29 cellular contexts compared by ENCODE assay signal in the genomic region with DNA sequence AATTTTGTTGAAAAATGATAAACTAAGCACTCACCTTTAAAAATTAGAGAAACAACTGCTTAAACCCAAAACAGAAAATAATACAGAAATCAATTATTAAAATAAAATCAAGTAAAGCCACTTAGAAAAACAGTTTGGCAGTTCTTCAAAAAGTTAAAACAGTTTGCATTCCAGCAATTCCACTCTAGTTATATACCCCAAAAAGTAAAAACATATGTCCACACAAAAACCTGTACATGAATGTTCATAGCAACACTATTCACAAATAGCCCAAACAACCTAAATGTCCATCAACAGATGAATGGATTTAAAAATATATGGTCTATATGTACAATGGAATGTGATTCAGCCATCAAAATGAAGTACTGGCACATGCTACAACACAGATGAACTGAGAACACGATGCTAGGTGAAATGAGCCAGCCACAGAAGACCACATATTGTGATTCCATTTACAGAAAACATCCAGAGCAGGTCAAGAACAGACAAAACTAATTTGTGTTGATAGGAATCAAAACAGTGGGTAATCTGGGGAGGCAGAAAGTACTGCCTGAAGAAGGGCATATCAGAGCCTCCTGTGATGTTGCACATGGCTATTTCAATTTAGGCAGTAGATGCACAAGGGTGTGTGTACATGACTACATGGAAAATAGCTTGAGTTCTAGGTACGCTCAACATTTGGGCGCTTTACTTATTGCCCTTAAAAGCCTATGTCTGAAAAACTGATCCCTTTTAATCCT.
DNase-seq lines count a peak whose midpoint lies in the region; ATAC-seq and TF ChIP-seq lines count a peak whose summit lies in the region.
"Had no signal": no experiment of that assay in that cellular context is flagged by ENCODE, and none has a peak within 500 bp of the region (broad histone marks: within the 10 kb centered on the region; RNA-seq: fewer than 3 reads in every experiment).

No MANE protein-coding gene starts in this region.

- H3K27ac Mint-ChIP-seq in glutamatergic neuron (ENCODE audit: unreplicated experiment): no peak overlapping the region
- H3K27ac Mint-ChIP-seq: activated CD4-positive, alpha-beta T cell treated with anti-CD3 and anti-CD28 coated beads for 36 hours; activated naive CD4-positive, alpha-beta T cell treated with anti-CD3 and anti-CD28 coated beads for 36 hours; GM23338; nephron; T-cell had no signal

- H3K4me3 ChIP-seq in AG04449 (ENCODE audit: low read depth, low read length): no peak overlapping the region
- H3K4me3 ChIP-seq in astrocyte of the spinal cord (ENCODE audit: low read depth, low read length): no peak overlapping the region
- H3K4me3 ChIP-seq in fibroblast of the aortic adventitia (ENCODE audit: low read depth, low read length): no peak overlapping the region
- H3K4me3 ChIP-seq: BLaER1, GM23338, upper lobe of right lung had no signal

- TF ChIP-seq CTCF in AG04449 (IDR thresholded peaks at IDR 0.05; ENCODE audit: insufficient read depth, low read length, missing control alignments) (no peak), astrocyte of the spinal cord (IDR thresholded peaks at IDR 0.05; ENCODE audit: low read depth, low read length) (no peak), fibroblast of the aortic adventitia (IDR thresholded peaks at IDR 0.05; ENCODE audit: insufficient read depth, low read length) (no peak), glutamatergic neuron (IDR thresholded peaks at IDR 0.05; ENCODE audit: partially characterized antibody, unreplicated experiment) (no peak)

- H3K4me1 Mint-ChIP-seq in glutamatergic neuron (ENCODE audit: low read depth, unreplicated experiment): peaks cover 2% of the 10 kb centered on the region
- H3K4me1 Mint-ChIP-seq: activated CD4-positive, alpha-beta T cell treated with anti-CD3 and anti-CD28 coated beads for 36 hours had no signal

- DNase-seq in AG04449 (ENCODE audit: low read depth, low spot score) (peak; percentile 23), HCEC 1CT (peak; percentile 25), astrocyte of the spinal cord (ENCODE audit: low read depth, low spot score) (peak; percentile 30), fibroblast of the aortic adventitia (ENCODE audit: low read depth) (peak; percentile 64), glutamatergic neuron (no peak), pons (ENCODE audit: low spot score) (no peak)
- no peak for DNase-seq in stimulated activated CD4-positive, alpha-beta T cell treated with anti-CD3 and anti-CD28 coated beads, Interleukin-2, amount 100 ng/mL, for 48 hours
- DNase-seq: activated CD4-positive, alpha-beta T cell treated with anti-CD3 and anti-CD28 coated beads for 36 hours; activated naive CD4-positive, alpha-beta T cell treated with anti-CD3 and anti-CD28 coated beads for 36 hours; activated T-cell treated with anti-CD3 and anti-CD28 coated beads, Interleukin-2, amount 50 U/mL, for 48 hours; cerebellar nuclear complex; COR-L47; DMS79 treated with DMSO at 0.1 percent for 48 hours; effector CD4-positive, alpha-beta T cell; KG1; MV-4-11; NCI-H1694 treated with DMSO at 0.1 percent for 48 hours; NCI-H2227 treated with DMSO at 0.1 percent for 48 hours; NCI-H774; SHP77; stimulated activated CD4-positive, alpha-beta T cell treated with anti-CD3 and anti-CD28 coated beads, Interleukin-15, amount 100 ng/mL, for 24 hours; T-cell; upper lobe of right lung had no signal

- no peak overlapping the region for H3K4me3 Mint-ChIP-seq in glutamatergic neuron (ENCODE audit: unreplicated experiment)
- H3K4me3 Mint-ChIP-seq: activated CD4-positive, alpha-beta T cell treated with anti-CD3 and anti-CD28 coated beads for 36 hours; activated naive CD4-positive, alpha-beta T cell treated with anti-CD3 and anti-CD28 coated beads for 36 hours; GM23338; nephron; T-cell had no signal

- H3K27me3 Mint-ChIP-seq in glutamatergic neuron (ENCODE audit: unreplicated experiment): no peaks in the 10 kb centered on the region
- H3K27me3 Mint-ChIP-seq: activated CD4-positive, alpha-beta T cell treated with anti-CD3 and anti-CD28 coated beads for 36 hours; T-cell had no signal

- POLR2A ChIA-PET in AG04449 (lab: Yijun Ruan, JAX): no interaction called here

- CTCF ChIA-PET in AG04449 (lab: Yijun Ruan, JAX): interaction anchor here (0.6 to 1.6 kb wide), 3 partner anchors 9 to 131 kb away, joined by 3 read pairs; no protein-coding TSS in a partner anchor

- no peaks in the 10 kb centered on the region for H3K9me3 Mint-ChIP-seq in glutamatergic neuron (ENCODE audit: unreplicated experiment)
- H3K9me3 Mint-ChIP-seq: activated naive CD4-positive, alpha-beta T cell treated with anti-CD3 and anti-CD28 coated beads for 36 hours; GM23338; nephron; T-cell had no signal

- in situ Hi-C loops in astrocyte of the spinal cord (cut with HindIII; ENCODE audit: low sequenced_read_pairs): no loop called here

- H3K36me3 Mint-ChIP-seq in glutamatergic neuron (ENCODE audit: unreplicated experiment): no peaks in the 10 kb centered on the region
- H3K36me3 Mint-ChIP-seq: T-cell had no signal

- ATAC-seq in HG02623 (IDR thresholded peaks at IDR 0.05; ENCODE audit: unreplicated experiment): no peak
- ATAC-seq: activated CD4-positive, alpha-beta T cell treated with anti-CD3 and anti-CD28 coated beads for 36 hours; GM23338; left lobe of liver; sciatic nerve; T-cell; upper lobe of right lung had no signal

Comparison
In these comparisons a context has a peak if more than half of its experiments do, and no peak if none do; other contexts are left out.
1. DNase-seq: peak in AG04449 (single experiment), HCEC 1CT (single experiment), astrocyte of the spinal cord (single experiment) and fibroblast of the aortic adventitia (single experiment); none in glutamatergic neuron (single experiment), stimulated activated CD4-positive, alpha-beta T cell treated with anti-CD3 and anti-CD28 coated beads, Interleukin-2, amount 100 ng/mL, for 48 hours (0 of 2) and pons (single experiment).